8 cellular contexts compared by ENCODE assay signal in genomic region chr11:79708319-79708928, GRCh38.
DNase-seq lines count a peak whose midpoint lies in the region; ATAC-seq, FAIRE-seq and TF ChIP-seq lines count a peak whose summit lies in the region.

No MANE protein-coding gene starts in this region.

- peak in 8 of 12 donors; percentile 16 to 45 (median 33) for TF ChIP-seq CTCF in heart left ventricle (IDR thresholded peaks at IDR 0.05)
- peak in 1 of 2 donors; percentile 23 for TF ChIP-seq CTCF in right atrium auricular region (IDR thresholded peaks at IDR 0.05)
- TF ChIP-seq CTCF in bronchial epithelial cell (IDR thresholded peaks at IDR 0.05; ENCODE audit: insufficient read depth, low read length, severe bottlenecking), result peak; percentile 68
- TF ChIP-seq CTCF in progenitor cell of endocrine pancreas (IDR thresholded peaks at IDR 0.05; ENCODE audit: unreplicated experiment), result peak; percentile 74
- TF ChIP-seq CTCF in CD8-positive, alpha-beta T cell (IDR thresholded peaks at IDR 0.05), result no peak

- ATAC-seq in heart left ventricle (peak in 1 of 4 donors; percentile 44), HG03196 (IDR thresholded peaks at IDR 0.05; ENCODE audit: unreplicated experiment) (peak; percentile 53)
- no peak for ATAC-seq in CD8-positive, alpha-beta T cell

- no peak overlapping the region for H3K27ac ChIP-seq in heart left ventricle
- no peak overlapping the region for H3K27ac ChIP-seq in right atrium auricular region
- no peak overlapping the region for H3K27ac ChIP-seq in CD8-positive, alpha-beta T cell (ENCODE audit: low read depth, low read length)

- H3K27me3 ChIP-seq in heart left ventricle, result no peaks in the 10 kb centered on the region
- H3K27me3 ChIP-seq in right atrium auricular region, result no peaks in the 10 kb centered on the region
- H3K27me3 ChIP-seq in bronchial epithelial cell (ENCODE audit: control insufficient read depth, insufficient read depth, low read length), result no peaks in the 10 kb centered on the region
- no peaks in the 10 kb centered on the region for H3K27me3 ChIP-seq in CD8-positive, alpha-beta T cell (ENCODE audit: insufficient read depth, low read length)

- H3K9me3 ChIP-seq in heart left ventricle (peaks cover 0 to 39% (median 11%) of the 10 kb centered on the region in 12 donors), right atrium auricular region (peaks cover 0 to 16% of the 10 kb centered on the region in 2 donors)
- H3K9me3 ChIP-seq in CD8-positive, alpha-beta T cell (ENCODE audit: low read length), result no peaks in the 10 kb centered on the region

- H3K36me3 Mint-ChIP-seq in progenitor cell of endocrine pancreas (ENCODE audit: insufficient read depth), result peaks cover 3% of the 10 kb centered on the region
- no peaks in the 10 kb centered on the region for H3K36me3 Mint-ChIP-seq in CD8-positive, alpha-beta T cell

- H3K4me1 ChIP-seq in heart left ventricle, result no peaks in the 10 kb centered on the region
- no peaks in the 10 kb centered on the region for H3K4me1 ChIP-seq in right atrium auricular region
- H3K4me1 ChIP-seq in CD8-positive, alpha-beta T cell (ENCODE audit: insufficient read depth, low read length), result no peaks in the 10 kb centered on the region

- no peaks in the 10 kb centered on the region for H3K27me3 Mint-ChIP-seq in progenitor cell of endocrine pancreas
- H3K27me3 Mint-ChIP-seq in CD8-positive, alpha-beta T cell (ENCODE audit: low read depth), result no peaks in the 10 kb centered on the region

- H3K36me3 ChIP-seq in heart left ventricle (no peaks in the 10 kb centered on the region), right atrium auricular region (no peaks in the 10 kb centered on the region), bronchial epithelial cell (ENCODE audit: control insufficient read depth, insufficient read depth, low read length) (no peaks in the 10 kb centered on the region)
- no peaks in the 10 kb centered on the region for H3K36me3 ChIP-seq in CD8-positive, alpha-beta T cell (ENCODE audit: insufficient read depth, low read length)

- POLR2A ChIA-PET in CD8-positive, alpha-beta T cell (lab: Charles Lee), result no interaction called here

- 51 to 58% (median 52%) methylated on average over 10 of the region's 10 CpGs for WGBS in heart left ventricle, 4 donors

- no peak overlapping the region for H3K4me3 Mint-ChIP-seq in progenitor cell of endocrine pancreas (ENCODE audit: low read depth)
- no peak overlapping the region for H3K4me3 Mint-ChIP-seq in CD8-positive, alpha-beta T cell

- no peak for TF ChIP-seq POLR2A in heart left ventricle (IDR thresholded peaks at IDR 0.05)

- CTCF ChIA-PET in CD8-positive, alpha-beta T cell (lab: Charles Lee), result no interaction called here

- DNase-seq in heart left ventricle, result no peak
- DNase-seq in right atrium auricular region (ENCODE audit: low spot score), result no peak
- peak; percentile 59 for DNase-seq in NCI-H510A treated with DMSO at 0.1 percent for 48 hours (lab: John Stamatoyannopoulos, UW)
- DNase-seq in bronchial epithelial cell (ENCODE audit: low read depth), result peak; percentile 60
- no peak for DNase-seq in progenitor cell of endocrine pancreas (ENCODE audit: low spot score, unreplicated experiment)
- DNase-seq in DMS79 treated with DMSO at 0.1 percent for 48 hours (lab: John Stamatoyannopoulos, UW), result no peak
- no peak for DNase-seq in CD8-positive, alpha-beta T cell

- FAIRE-seq in bronchial epithelial cell (lab: Jason Lieb, UNC), result peak; percentile 77

- no peaks in the 10 kb centered on the region for H3K4me1 Mint-ChIP-seq in progenitor cell of endocrine pancreas (ENCODE audit: low read depth)
- H3K4me1 Mint-ChIP-seq in CD8-positive, alpha-beta T cell (ENCODE audit: low read depth), result no peaks in the 10 kb centered on the region

- peaks cover 30% of the 10 kb centered on the region for H3K9me3 Mint-ChIP-seq in progenitor cell of endocrine pancreas (ENCODE audit: low read depth)
- peaks cover 29% of the 10 kb centered on the region for H3K9me3 Mint-ChIP-seq in CD8-positive, alpha-beta T cell

- intact Hi-C loops in heart left ventricle (cut with DNase I), result loop anchor here in 5 of 10 donors (10.0 kb wide), 1 partner anchor 446 kb away; no protein-coding TSS in a partner anchor
- intact Hi-C loops in CD8-positive, alpha-beta T cell (cut with DNase I, micrococcal nuclease), result loop anchor here in 1 of 2 experiments (10.0 kb wide), 1 partner anchor 1446 kb away; no protein-coding TSS in a partner anchor

- H3K27ac Mint-ChIP-seq in progenitor cell of endocrine pancreas, result no peak overlapping the region
- H3K27ac Mint-ChIP-seq in CD8-positive, alpha-beta T cell, result no peak overlapping the region

- H3K4me3 ChIP-seq in heart left ventricle, result no peak overlapping the region
- no peak overlapping the region for H3K4me3 ChIP-seq in right atrium auricular region
- H3K4me3 ChIP-seq in bronchial epithelial cell (ENCODE audit: low read depth, low read length), result no peak overlapping the region
- no peak overlapping the region for H3K4me3 ChIP-seq in CD8-positive, alpha-beta T cell (ENCODE audit: low read depth, low read length)

Comparison
In these comparisons a context has a peak if more than half of its experiments do, and no peak if none do; other contexts are left out.
1. DNase-seq: peak in NCI-H510A treated with DMSO at 0.1 percent for 48 hours (single experiment) and bronchial epithelial cell (single experiment); none in heart left ventricle (0 of 5), right atrium auricular region (single experiment), progenitor cell of endocrine pancreas (single experiment), DMS79 treated with DMSO at 0.1 percent for 48 hours (single experiment) and CD8-positive, alpha-beta T cell (0 of 7).